ENCODE assay signal across 1 cellular context in the genomic region with DNA sequence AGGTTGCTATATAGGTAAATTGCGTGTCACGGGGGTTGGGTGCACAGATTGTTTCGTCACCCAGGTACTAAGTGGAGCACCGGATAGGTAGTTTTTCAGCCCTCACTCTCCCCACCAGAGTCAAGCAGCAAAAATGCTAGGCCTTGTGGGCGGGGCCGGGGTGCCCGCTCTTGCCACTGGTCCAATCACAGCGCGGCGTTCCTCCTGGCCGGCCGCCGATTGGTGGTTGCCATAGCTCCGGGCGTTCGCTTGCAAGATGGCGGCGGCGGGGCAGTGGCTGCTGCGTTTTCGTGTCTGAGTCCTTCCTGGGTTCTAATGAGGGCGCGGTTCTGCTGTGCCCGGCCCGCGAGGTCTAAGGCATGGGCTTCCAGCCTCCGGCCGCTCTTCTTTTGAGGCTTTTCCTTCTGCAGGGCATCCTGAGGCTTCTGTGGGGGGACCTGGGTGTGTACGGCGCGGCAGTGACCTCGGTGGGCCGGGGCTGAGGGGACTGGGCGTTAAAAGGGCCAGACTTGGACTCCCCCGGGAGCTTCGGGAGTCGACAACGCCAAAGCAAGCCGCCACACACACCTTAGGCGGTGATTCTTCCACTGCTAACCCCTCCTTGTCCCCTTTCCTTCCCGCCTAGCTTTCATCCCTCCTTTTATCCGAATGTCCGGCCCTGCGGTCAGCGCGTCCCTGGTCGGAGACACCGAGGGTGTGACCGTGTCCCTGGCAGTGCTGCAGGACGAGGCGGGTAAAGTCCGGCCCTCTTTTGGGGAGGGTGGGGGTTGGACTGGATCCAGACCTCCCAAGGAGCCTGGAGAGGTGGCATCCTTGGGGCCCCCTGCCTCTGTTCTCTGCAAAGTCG.
TF ChIP-seq lines count a peak whose summit lies in the region.

TCTN2 (plus strand) TSS at position 232 of the 847 bp plus-strand sequence; CDS start at position 360, 128 bp downstream.

TF ChIP-seq in GM12878, 131 proteins besides CTCF, POLR2A, EP300 and RAD21 (continued from another document and continues in another):
- TF ChIP-seq CEBPZ (IDR thresholded peaks at IDR 0.05; ENCODE audit: low read depth, low read length) (no peak), GATAD2B (conservative IDR thresholded peaks at IDR 0.05; ENCODE audit: low read depth) (no peak; the same call in 1 of the 2 replicates), CHD1 (IDR thresholded peaks at IDR 0.05; ENCODE audit: low read depth, low read length) (no peak), SP1 (IDR thresholded peaks at IDR 0.05; ENCODE audit: low read depth, low read length) (peak; percentile 87), BACH1 (IDR thresholded peaks at IDR 0.05; ENCODE audit: borderline replicate concordance) (no peak), MYC (IDR thresholded peaks at IDR 0.05; ENCODE audit: insufficient read depth, insufficient read length, insufficient replicate concordance, low read length, severe bottlenecking) (no peak), MTA2 (IDR thresholded peaks at IDR 0.05; ENCODE audit: low read depth) (no peak), CREM (IDR thresholded peaks at IDR 0.05; ENCODE audit: low read depth) (no peak; the same call in 1 of the 2 replicates), ZNF592 (IDR thresholded peaks at IDR 0.05) (no peak), MYB (IDR thresholded peaks at IDR 0.05; ENCODE audit: borderline replicate concordance, low read depth, low read length) (no peak), FOS (IDR thresholded peaks at IDR 0.05; ENCODE audit: borderline replicate concordance, extremely low read depth, insufficient read length) (peak; percentile 40), CHD4 (IDR thresholded peaks at IDR 0.05) (no peak), ZSCAN29 (IDR thresholded peaks at IDR 0.05) (no peak), CBX5 (IDR thresholded peaks at IDR 0.05; ENCODE audit: low read depth) (no peak), ZNF622 (IDR thresholded peaks at IDR 0.05) (no peak), TCF12 (IDR thresholded peaks at IDR 0.05; ENCODE audit: low read depth, low read length) (no peak), POU2F2 (IDR thresholded peaks at IDR 0.05; ENCODE audit: borderline replicate concordance, low read depth, low read length) (no peak), NBN (IDR thresholded peaks at IDR 0.05) (no peak), ZBED1 (IDR thresholded peaks at IDR 0.05; ENCODE audit: borderline replicate concordance) (no peak), SREBF1 (IDR thresholded peaks at IDR 0.05; ENCODE audit: low read length) (no peak), MLLT1 (IDR thresholded peaks at IDR 0.05) (no peak; the same call in 1 of the 2 replicates), ATF3 (IDR thresholded peaks at IDR 0.05; ENCODE audit: borderline replicate concordance, extremely low read depth, low read depth, low read length) (no peak), RELA (IDR thresholded peaks at IDR 0.05; ENCODE audit: borderline replicate concordance, partially characterized antibody) (no peak), SMARCA5 (IDR thresholded peaks at IDR 0.05) (no peak), ZNF207 (IDR thresholded peaks at IDR 0.05; ENCODE audit: borderline replicate concordance) (no peak), DPF2 (IDR thresholded peaks at IDR 0.05) (no peak), HCFC1 (IDR thresholded peaks at IDR 0.05; ENCODE audit: low read length) (no peak), BMI1 (IDR thresholded peaks at IDR 0.05; ENCODE audit: borderline replicate concordance) (peak; percentile 94), ASH2L (IDR thresholded peaks at IDR 0.05; ENCODE audit: borderline replicate concordance, low read depth) (no peak), E2F8 (IDR thresholded peaks at IDR 0.05; ENCODE audit: low read depth, partially characterized antibody) (no peak), SIX5 (IDR thresholded peaks at IDR 0.05; ENCODE audit: low read depth, low read length, severe bottlenecking) (no peak), EGR1 (IDR thresholded peaks at IDR 0.05; ENCODE audit: borderline replicate concordance in 1 of 2, low read depth in 2 of 2, low read length in 2 of 2) (no peak), SMC3 (IDR thresholded peaks at IDR 0.05; ENCODE audit: borderline replicate concordance, low read length) (no peak), ZNF384 (IDR thresholded peaks at IDR 0.05; ENCODE audit: borderline replicate concordance, low read depth, low read length) (no peak), HDAC6 (IDR thresholded peaks at IDR 0.05; ENCODE audit: unreplicated experiment) (no peak), YY1 (IDR thresholded peaks at IDR 0.05; ENCODE audit: low read depth, low read length) (peak; percentile 98), CEBPB (IDR thresholded peaks at IDR 0.05; ENCODE audit: borderline replicate concordance in 1 of 2, low read depth in 2 of 2, low read length in 2 of 2) (no peak)
- TF ChIP-seq, protein P1, sequence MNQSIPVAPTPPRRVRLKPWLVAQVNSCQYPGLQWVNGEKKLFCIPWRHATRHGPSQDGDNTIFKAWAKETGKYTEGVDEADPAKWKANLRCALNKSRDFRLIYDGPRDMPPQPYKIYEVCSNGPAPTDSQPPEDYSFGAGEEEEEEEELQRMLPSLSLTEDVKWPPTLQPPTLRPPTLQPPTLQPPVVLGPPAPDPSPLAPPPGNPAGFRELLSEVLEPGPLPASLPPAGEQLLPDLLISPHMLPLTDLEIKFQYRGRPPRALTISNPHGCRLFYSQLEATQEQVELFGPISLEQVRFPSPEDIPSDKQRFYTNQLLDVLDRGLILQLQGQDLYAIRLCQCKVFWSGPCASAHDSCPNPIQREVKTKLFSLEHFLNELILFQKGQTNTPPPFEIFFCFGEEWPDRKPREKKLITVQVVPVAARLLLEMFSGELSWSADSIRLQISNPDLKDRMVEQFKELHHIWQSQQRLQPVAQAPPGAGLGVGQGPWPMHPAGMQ (IDR thresholded peaks at IDR 0.05; ENCODE audit: borderline replicate concordance): no peak
- TF ChIP-seq, protein P2, sequence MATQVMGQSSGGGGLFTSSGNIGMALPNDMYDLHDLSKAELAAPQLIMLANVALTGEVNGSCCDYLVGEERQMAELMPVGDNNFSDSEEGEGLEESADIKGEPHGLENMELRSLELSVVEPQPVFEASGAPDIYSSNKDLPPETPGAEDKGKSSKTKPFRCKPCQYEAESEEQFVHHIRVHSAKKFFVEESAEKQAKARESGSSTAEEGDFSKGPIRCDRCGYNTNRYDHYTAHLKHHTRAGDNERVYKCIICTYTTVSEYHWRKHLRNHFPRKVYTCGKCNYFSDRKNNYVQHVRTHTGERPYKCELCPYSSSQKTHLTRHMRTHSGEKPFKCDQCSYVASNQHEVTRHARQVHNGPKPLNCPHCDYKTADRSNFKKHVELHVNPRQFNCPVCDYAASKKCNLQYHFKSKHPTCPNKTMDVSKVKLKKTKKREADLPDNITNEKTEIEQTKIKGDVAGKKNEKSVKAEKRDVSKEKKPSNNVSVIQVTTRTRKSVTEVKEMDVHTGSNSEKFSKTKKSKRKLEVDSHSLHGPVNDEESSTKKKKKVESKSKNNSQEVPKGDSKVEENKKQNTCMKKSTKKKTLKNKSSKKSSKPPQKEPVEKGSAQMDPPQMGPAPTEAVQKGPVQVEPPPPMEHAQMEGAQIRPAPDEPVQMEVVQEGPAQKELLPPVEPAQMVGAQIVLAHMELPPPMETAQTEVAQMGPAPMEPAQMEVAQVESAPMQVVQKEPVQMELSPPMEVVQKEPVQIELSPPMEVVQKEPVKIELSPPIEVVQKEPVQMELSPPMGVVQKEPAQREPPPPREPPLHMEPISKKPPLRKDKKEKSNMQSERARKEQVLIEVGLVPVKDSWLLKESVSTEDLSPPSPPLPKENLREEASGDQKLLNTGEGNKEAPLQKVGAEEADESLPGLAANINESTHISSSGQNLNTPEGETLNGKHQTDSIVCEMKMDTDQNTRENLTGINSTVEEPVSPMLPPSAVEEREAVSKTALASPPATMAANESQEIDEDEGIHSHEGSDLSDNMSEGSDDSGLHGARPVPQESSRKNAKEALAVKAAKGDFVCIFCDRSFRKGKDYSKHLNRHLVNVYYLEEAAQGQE (IDR thresholded peaks at IDR 0.05; ENCODE audit: low read depth, low read length): no peak
- TF ChIP-seq, protein P3, sequence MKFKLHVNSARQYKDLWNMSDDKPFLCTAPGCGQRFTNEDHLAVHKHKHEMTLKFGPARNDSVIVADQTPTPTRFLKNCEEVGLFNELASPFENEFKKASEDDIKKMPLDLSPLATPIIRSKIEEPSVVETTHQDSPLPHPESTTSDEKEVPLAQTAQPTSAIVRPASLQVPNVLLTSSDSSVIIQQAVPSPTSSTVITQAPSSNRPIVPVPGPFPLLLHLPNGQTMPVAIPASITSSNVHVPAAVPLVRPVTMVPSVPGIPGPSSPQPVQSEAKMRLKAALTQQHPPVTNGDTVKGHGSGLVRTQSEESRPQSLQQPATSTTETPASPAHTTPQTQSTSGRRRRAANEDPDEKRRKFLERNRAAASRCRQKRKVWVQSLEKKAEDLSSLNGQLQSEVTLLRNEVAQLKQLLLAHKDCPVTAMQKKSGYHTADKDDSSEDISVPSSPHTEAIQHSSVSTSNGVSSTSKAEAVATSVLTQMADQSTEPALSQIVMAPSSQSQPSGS (IDR thresholded peaks at IDR 0.05; ENCODE audit: low read length): no peak
